In the genomic region with DNA sequence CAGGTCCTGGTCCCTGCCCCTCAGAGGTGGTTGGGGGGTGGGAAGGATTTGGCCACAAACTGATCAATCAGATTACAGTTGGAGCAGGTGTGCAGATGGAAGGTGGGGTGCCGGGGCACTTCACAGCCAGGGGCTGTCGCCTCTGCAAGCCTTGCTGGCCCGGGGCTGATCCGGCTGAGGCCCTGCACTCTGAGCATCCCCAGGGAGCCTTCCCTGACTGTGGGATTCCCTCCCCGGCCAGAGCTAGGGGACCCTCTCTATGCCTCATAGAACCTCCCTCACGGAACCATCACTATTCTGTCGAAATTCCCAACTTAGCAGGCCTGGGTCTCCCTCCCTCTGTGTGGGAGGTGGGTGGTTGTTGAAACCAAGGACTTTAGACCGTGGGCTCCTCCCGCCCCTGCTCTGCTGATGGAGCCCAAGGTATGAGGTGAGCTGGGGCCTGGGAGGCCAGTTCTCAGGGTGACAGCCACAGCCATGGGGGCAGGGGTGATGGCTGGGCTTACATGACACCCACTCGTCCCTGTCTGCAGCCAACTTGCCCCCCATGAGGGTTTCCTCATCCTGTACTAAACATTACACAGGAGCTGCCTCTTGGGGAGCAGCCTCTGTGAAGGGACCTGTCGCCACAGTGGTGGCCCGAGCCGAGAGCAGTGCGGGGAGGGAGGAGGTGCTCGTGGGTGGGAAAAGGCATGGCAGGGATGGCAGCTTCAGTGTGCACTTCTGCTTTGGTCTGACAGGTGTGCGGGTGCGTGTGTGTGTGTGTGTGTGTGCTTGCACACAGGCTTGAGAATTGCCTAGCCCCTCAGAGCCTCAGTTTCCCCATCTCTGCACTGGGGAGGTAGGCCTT, we compare ENCODE assay signal across 1 cellular context.
A peak's percentile ranks its signal among the peaks of the same experiment; 100 is the strongest.
TF ChIP-seq lines count a peak whose summit lies in the region.

No MANE protein-coding gene starts in this region.

TF ChIP-seq in HepG2, 621 proteins besides CTCF, POLR2A, EP300 and RAD21 (continued from another document and continues in another):
- 0 out of 2 replicates have a peak, but pooled peaks have one; percentile 46 for TF ChIP-seq ZNF503 (CRISPR knock-in tag; IDR thresholded peaks at IDR 0.05)
- TF ChIP-seq ZNF143 (CRISPR knock-in tag; IDR thresholded peaks at IDR 0.05) = no peak
- no peak for TF ChIP-seq ZNF589 (CRISPR knock-in tag; conservative IDR thresholded peaks at IDR 0.05)
- no peak for TF ChIP-seq ZNF562 (CRISPR knock-in tag; IDR thresholded peaks at IDR 0.05; ENCODE audit: borderline replicate concordance)
- TF ChIP-seq, protein P1, sequence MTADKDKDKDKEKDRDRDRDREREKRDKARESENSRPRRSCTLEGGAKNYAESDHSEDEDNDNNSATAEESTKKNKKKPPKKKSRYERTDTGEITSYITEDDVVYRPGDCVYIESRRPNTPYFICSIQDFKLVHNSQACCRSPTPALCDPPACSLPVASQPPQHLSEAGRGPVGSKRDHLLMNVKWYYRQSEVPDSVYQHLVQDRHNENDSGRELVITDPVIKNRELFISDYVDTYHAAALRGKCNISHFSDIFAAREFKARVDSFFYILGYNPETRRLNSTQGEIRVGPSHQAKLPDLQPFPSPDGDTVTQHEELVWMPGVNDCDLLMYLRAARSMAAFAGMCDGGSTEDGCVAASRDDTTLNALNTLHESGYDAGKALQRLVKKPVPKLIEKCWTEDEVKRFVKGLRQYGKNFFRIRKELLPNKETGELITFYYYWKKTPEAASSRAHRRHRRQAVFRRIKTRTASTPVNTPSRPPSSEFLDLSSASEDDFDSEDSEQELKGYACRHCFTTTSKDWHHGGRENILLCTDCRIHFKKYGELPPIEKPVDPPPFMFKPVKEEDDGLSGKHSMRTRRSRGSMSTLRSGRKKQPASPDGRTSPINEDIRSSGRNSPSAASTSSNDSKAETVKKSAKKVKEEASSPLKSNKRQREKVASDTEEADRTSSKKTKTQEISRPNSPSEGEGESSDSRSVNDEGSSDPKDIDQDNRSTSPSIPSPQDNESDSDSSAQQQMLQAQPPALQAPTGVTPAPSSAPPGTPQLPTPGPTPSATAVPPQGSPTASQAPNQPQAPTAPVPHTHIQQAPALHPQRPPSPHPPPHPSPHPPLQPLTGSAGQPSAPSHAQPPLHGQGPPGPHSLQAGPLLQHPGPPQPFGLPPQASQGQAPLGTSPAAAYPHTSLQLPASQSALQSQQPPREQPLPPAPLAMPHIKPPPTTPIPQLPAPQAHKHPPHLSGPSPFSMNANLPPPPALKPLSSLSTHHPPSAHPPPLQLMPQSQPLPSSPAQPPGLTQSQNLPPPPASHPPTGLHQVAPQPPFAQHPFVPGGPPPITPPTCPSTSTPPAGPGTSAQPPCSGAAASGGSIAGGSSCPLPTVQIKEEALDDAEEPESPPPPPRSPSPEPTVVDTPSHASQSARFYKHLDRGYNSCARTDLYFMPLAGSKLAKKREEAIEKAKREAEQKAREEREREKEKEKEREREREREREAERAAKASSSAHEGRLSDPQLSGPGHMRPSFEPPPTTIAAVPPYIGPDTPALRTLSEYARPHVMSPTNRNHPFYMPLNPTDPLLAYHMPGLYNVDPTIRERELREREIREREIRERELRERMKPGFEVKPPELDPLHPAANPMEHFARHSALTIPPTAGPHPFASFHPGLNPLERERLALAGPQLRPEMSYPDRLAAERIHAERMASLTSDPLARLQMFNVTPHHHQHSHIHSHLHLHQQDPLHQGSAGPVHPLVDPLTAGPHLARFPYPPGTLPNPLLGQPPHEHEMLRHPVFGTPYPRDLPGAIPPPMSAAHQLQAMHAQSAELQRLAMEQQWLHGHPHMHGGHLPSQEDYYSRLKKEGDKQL (CRISPR knock-in tag; IDR thresholded peaks at IDR 0.05; ENCODE audit: low read depth) = no peak
- TF ChIP-seq ZNF556 (CRISPR knock-in tag; IDR thresholded peaks at IDR 0.05; ENCODE audit: borderline replicate concordance) = no peak
- TF ChIP-seq ZNF788 (CRISPR knock-in tag; IDR thresholded peaks at IDR 0.05; ENCODE audit: borderline replicate concordance) = no peak
- TF ChIP-seq FOXJ3 (CRISPR knock-in tag; IDR thresholded peaks at IDR 0.05; ENCODE audit: borderline replicate concordance) = peak; percentile 23; the same call in 1 of the 2 replicates
- TF ChIP-seq ARHGAP35 (CRISPR knock-in tag; IDR thresholded peaks at IDR 0.05; ENCODE audit: borderline replicate concordance) = no peak
- peak; percentile 34; the same call in 1 of the 2 replicates for TF ChIP-seq TFAP4 (IDR thresholded peaks at IDR 0.05; ENCODE audit: borderline replicate concordance, low read depth)
- TF ChIP-seq GATAD2A (CRISPR knock-in tag; IDR thresholded peaks at IDR 0.05) = peak; percentile 82
- no peak for TF ChIP-seq GABPA (IDR thresholded peaks at IDR 0.05; ENCODE audit: low read depth, low read length)
- no peak for TF ChIP-seq GABPA (CRISPR knock-in tag; IDR thresholded peaks at IDR 0.05; ENCODE audit: low read depth)
- TF ChIP-seq XBP1 (CRISPR knock-in tag; IDR thresholded peaks at IDR 0.05) = no peak
- TF ChIP-seq, protein P2, sequence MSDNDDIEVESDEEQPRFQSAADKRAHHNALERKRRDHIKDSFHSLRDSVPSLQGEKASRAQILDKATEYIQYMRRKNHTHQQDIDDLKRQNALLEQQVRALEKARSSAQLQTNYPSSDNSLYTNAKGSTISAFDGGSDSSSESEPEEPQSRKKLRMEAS (IDR thresholded peaks at IDR 0.05) = peak; percentile 59
- TF ChIP-seq GFI1 (CRISPR knock-in tag; IDR thresholded peaks at IDR 0.05; ENCODE audit: borderline replicate concordance) = no peak
- TF ChIP-seq, protein P3, sequence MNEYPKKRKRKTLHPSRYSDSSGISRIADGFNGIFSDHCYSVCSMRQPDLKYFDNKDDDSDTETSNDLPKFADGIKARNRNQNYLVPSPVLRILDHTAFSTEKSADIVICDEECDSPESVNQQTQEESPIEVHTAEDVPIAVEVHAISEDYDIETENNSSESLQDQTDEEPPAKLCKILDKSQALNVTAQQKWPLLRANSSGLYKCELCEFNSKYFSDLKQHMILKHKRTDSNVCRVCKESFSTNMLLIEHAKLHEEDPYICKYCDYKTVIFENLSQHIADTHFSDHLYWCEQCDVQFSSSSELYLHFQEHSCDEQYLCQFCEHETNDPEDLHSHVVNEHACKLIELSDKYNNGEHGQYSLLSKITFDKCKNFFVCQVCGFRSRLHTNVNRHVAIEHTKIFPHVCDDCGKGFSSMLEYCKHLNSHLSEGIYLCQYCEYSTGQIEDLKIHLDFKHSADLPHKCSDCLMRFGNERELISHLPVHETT (CRISPR knock-in tag; conservative IDR thresholded peaks at IDR 0.05) = no peak
- no peak for TF ChIP-seq ZZZ3 (CRISPR knock-in tag; IDR thresholded peaks at IDR 0.05; ENCODE audit: borderline replicate concordance)
- TF ChIP-seq ZNF512 (CRISPR knock-in tag; IDR thresholded peaks at IDR 0.05) = no peak
- TF ChIP-seq ZNF605 (CRISPR knock-in tag; IDR thresholded peaks at IDR 0.05) = no peak
- no peak for TF ChIP-seq SRSF4 (IDR thresholded peaks at IDR 0.05; ENCODE audit: low read depth, low read length, poor library complexity, severe bottlenecking)
- no peak for TF ChIP-seq GATA4 (IDR thresholded peaks at IDR 0.05; ENCODE audit: borderline replicate concordance, low read depth)
- no peak for TF ChIP-seq ZMAT3 (CRISPR knock-in tag; conservative IDR thresholded peaks at IDR 0.05)
- no peak for TF ChIP-seq ZNF101 (CRISPR knock-in tag; IDR thresholded peaks at IDR 0.05; ENCODE audit: borderline replicate concordance, low read depth)
- TF ChIP-seq, protein P4, sequence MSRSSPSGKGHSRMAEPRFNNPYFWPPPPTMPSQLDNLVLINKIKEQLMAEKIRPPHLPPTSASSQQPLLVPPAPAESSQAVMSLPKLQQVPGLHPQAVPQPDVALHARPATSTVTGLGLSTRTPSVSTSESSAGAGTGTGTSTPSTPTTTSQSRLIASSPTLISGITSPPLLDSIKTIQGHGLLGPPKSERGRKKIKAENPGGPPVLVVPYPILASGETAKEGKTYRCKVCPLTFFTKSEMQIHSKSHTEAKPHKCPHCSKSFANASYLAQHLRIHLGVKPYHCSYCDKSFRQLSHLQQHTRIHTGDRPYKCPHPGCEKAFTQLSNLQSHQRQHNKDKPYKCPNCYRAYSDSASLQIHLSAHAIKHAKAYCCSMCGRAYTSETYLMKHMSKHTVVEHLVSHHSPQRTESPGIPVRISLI (CRISPR knock-in tag; IDR thresholded peaks at IDR 0.05; ENCODE audit: borderline replicate concordance) = no peak
- TF ChIP-seq CEBPB (IDR thresholded peaks at IDR 0.05; ENCODE audit: borderline replicate concordance, low read depth, low read length) = peak; percentile 62
- no peak for TF ChIP-seq ZNF777 (CRISPR knock-in tag; IDR thresholded peaks at IDR 0.05)
- no peak for TF ChIP-seq HBP1 (CRISPR knock-in tag; IDR thresholded peaks at IDR 0.05; ENCODE audit: low read depth)
- no peak for TF ChIP-seq CEBPZ (IDR thresholded peaks at IDR 0.05; ENCODE audit: low read length)
- peak; percentile 58 for TF ChIP-seq ISL2 (CRISPR knock-in tag; IDR thresholded peaks at IDR 0.05)
- TF ChIP-seq FOXK1 (CRISPR knock-in tag; IDR thresholded peaks at IDR 0.05; ENCODE audit: borderline replicate concordance, low read depth) = no peak
- peak; percentile 55 for TF ChIP-seq ZFY (CRISPR knock-in tag; IDR thresholded peaks at IDR 0.05)
- no peak for TF ChIP-seq ZC3H4 (CRISPR knock-in tag; IDR thresholded peaks at IDR 0.05; ENCODE audit: borderline replicate concordance)
- TF ChIP-seq ZSCAN9 (CRISPR knock-in tag; IDR thresholded peaks at IDR 0.05; ENCODE audit: borderline replicate concordance) = peak; percentile 58; the same call in 1 of the 2 replicates
- TF ChIP-seq DNMT1 (CRISPR knock-in tag; IDR thresholded peaks at IDR 0.05) = no peak
- no peak for TF ChIP-seq PCBP2 (optimal IDR thresholded peaks at IDR 0.05; ENCODE audit: low read depth, low read length, poor library complexity, severe bottlenecking)
- 0 out of 2 replicates have a peak, but pooled peaks have one; percentile 2 for TF ChIP-seq NR2C2 (CRISPR knock-in tag; IDR thresholded peaks at IDR 0.05; ENCODE audit: borderline replicate concordance)
- TF ChIP-seq ZNF652 (CRISPR knock-in tag; IDR thresholded peaks at IDR 0.05; ENCODE audit: borderline replicate concordance, low read depth) = peak; percentile 43; the same call in 1 of the 2 replicates
- TF ChIP-seq ZNF430 (CRISPR knock-in tag; IDR thresholded peaks at IDR 0.05) = no peak
- peak; percentile 27; the same call in 1 of the 2 replicates for TF ChIP-seq ZBTB38 (CRISPR knock-in tag; IDR thresholded peaks at IDR 0.05)
- TF ChIP-seq ZFX (CRISPR knock-in tag; IDR thresholded peaks at IDR 0.05; ENCODE audit: low read depth) = peak; percentile 59
